ENCODE assay signal across 8 cellular contexts in the genomic region with DNA sequence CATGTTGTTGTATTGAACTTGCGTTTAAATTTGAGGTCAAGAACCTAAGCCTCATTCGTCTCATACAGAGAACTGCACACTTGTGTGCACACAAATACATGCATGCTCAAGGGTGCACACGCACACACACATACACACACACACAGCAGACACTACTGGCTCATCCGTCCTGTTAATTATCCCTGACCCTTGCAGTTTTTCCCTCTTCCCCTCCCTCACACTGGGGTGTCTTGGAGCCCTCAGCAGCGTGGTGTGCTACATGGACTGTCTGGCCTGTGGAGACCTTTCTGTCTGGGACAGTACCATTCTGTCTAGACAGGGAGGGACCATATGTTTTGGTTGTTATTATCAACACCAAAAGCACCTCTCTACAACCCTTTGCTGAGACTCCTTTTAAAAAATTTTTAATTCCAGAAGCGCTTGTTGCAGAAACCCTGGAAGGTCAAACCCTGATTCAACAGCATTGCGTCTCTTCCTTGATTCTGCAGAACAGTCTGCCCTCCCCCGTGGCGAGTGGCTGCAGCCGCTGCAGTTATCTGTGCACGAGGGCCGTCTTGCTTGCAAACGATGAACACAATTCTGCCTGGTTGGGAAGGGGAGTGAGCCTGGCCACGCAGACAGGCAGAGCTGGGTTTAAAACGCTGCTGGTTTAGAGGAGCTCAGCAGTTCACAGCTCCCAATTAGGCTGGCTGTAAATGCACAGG.
A peak's percentile ranks its signal among the peaks of the same experiment; 100 is the strongest.
DNase-seq lines count a peak whose midpoint lies in the region; ATAC-seq and TF ChIP-seq lines count a peak whose summit lies in the region.

No MANE protein-coding gene starts in this region.

- H3K36me3 Mint-ChIP-seq in CD8-positive, alpha-beta memory T cell, result no peaks in the 10 kb centered on the region

- H3K4me1 ChIP-seq in CD8-positive, alpha-beta memory T cell (ENCODE audit: insufficient read depth, low read length), result no peaks in the 10 kb centered on the region

- CTCF ChIA-PET in CD8-positive, alpha-beta memory T cell (lab: Charles Lee), result no interaction called here

- no peak for TF ChIP-seq CTCF in dorsolateral prefrontal cortex (IDR thresholded peaks at IDR 0.05 in 54 of 56, conservative IDR thresholded peaks at IDR 0.05 in 2 of 56; ENCODE audit: low read depth in 1 of 56, partially characterized antibody in 56 of 56)

- no peak overlapping the region for H3K4me3 Mint-ChIP-seq in CD8-positive, alpha-beta memory T cell

- DNase-seq in GM03348 (ENCODE audit: low spot score) (peak; percentile 60), NCI-H526 treated with DMSO at 0.1 percent for 48 hours (lab: John Stamatoyannopoulos, UW) (peak; percentile 96), dorsolateral prefrontal cortex (peak in 8 of 10 donors; percentile 44 to 74 (median 66)), middle frontal gyrus (ENCODE audit: extremely low spot score, low spot score) (peak; percentile 22), AML-193 (lab: John Stamatoyannopoulos, UW) (no peak)
- DNase-seq in CD8-positive, alpha-beta memory T cell, result no peak

- H3K27ac ChIP-seq in dorsolateral prefrontal cortex, result peak overlapping the region in 21 of 59 donors; percentile 1 to 73 (median 29)
- no peak overlapping the region for H3K27ac ChIP-seq in CD8-positive, alpha-beta memory T cell (ENCODE audit: low read depth, low read length)

- POLR2A ChIA-PET in CD8-positive, alpha-beta memory T cell (lab: Charles Lee), result no interaction called here

- no peak overlapping the region for H3K27ac Mint-ChIP-seq in CD8-positive, alpha-beta memory T cell

- H3K9me3 Mint-ChIP-seq in CD8-positive, alpha-beta memory T cell, result peaks cover 0 to 7% (median 0%) of the 10 kb centered on the region in 5 donors

- no peak for ATAC-seq in HG03095 (IDR thresholded peaks at IDR 0.05; ENCODE audit: unreplicated experiment)
- ATAC-seq in GM21447 (IDR thresholded peaks at IDR 0.05; ENCODE audit: unreplicated experiment), result no peak

- intact Hi-C loops in dorsolateral prefrontal cortex (cut with DNase I), result no loop called here

- H3K27me3 Mint-ChIP-seq in CD8-positive, alpha-beta memory T cell, result peaks cover 0 to 4% of the 10 kb centered on the region in 2 donors

- H3K36me3 ChIP-seq in CD8-positive, alpha-beta memory T cell (ENCODE audit: insufficient read depth, low read length), result no peaks in the 10 kb centered on the region

- no peaks in the 10 kb centered on the region for H3K4me1 Mint-ChIP-seq in CD8-positive, alpha-beta memory T cell

- H3K4me3 ChIP-seq in dorsolateral prefrontal cortex, result peak overlapping the region in 43 of 59 donors; percentile 2 to 59 (median 34)
- no peak overlapping the region for H3K4me3 ChIP-seq in CD8-positive, alpha-beta memory T cell (ENCODE audit: low read length)

- no peaks in the 10 kb centered on the region for H3K27me3 ChIP-seq in dorsolateral prefrontal cortex
- H3K27me3 ChIP-seq in CD8-positive, alpha-beta memory T cell (ENCODE audit: insufficient read depth, low read length, poor library complexity, severe bottlenecking), result no peaks in the 10 kb centered on the region

- no peaks in the 10 kb centered on the region for H3K9me3 ChIP-seq in CD8-positive, alpha-beta memory T cell (ENCODE audit: low read length)

Comparison
In these comparisons a context has a peak if more than half of its experiments do, and no peak if none do; other contexts are left out.
1. DNase-seq: peak in GM03348 (single experiment), NCI-H526 treated with DMSO at 0.1 percent for 48 hours (single experiment), dorsolateral prefrontal cortex (8 of 10) and middle frontal gyrus (single experiment); none in AML-193 (0 of 2) and CD8-positive, alpha-beta memory T cell (0 of 5).